In genomic region chr6:109125504-109125903, GRCh38 we compare ENCODE assay signal across 3 cellular contexts.
TF ChIP-seq lines count a peak whose summit lies in the region.

No MANE protein-coding gene starts in this region.

TF ChIP-seq in SK-N-SH, 30 proteins besides CTCF, POLR2A, EP300 and RAD21:
- no peak for TF ChIP-seq GATA2 (CRISPR knock-in tag; IDR thresholded peaks at IDR 0.05)
- 0 out of 2 replicates have a peak, but pooled peaks have one; percentile 9 for TF ChIP-seq PBX3 (IDR thresholded peaks at IDR 0.05)
- TF ChIP-seq RCOR1 (IDR thresholded peaks at IDR 0.05; ENCODE audit: low read length): no peak
- no peak for TF ChIP-seq USF2 (IDR thresholded peaks at IDR 0.05; ENCODE audit: borderline replicate concordance, low read depth, low read length)

TF ChIP-seq in SK-N-SH treated with all-trans-retinoic acid at 6 μM for 48 hours, 23 proteins besides CTCF, POLR2A, EP300 and RAD21 (continued from another document):
- TF ChIP-seq POU6F1 (CRISPR knock-in tag; IDR thresholded peaks at IDR 0.05; ENCODE audit: borderline replicate concordance, low read depth): no peak
- TF ChIP-seq ZC3H10 (CRISPR knock-in tag; IDR thresholded peaks at IDR 0.05): no peak
- TF ChIP-seq OSR1 (CRISPR knock-in tag; IDR thresholded peaks at IDR 0.05): no peak
TF ChIP-seq in SK-N-SH treated with all-trans-retinoic acid at 6 μM for 48 hours: peak in this region for 0.

TF ChIP-seq in K562, 482 proteins besides CTCF, POLR2A, EP300 and RAD21:
- TF ChIP-seq ERF (CRISPR knock-in tag; IDR thresholded peaks at IDR 0.05) (no peak), PBX2 (CRISPR knock-in tag; IDR thresholded peaks at IDR 0.05; ENCODE audit: low read depth) (no peak), PBX2 (tag; conservative IDR thresholded peaks at IDR 0.05; ENCODE audit: low read depth) (peak; percentile 76), MEIS2 (IDR thresholded peaks at IDR 0.05; ENCODE audit: partially characterized antibody) (peak; percentile 53)
TF ChIP-seq in K562: peak in this region for 2.
